Comparison of ENCODE assay signal across 8 cellular contexts in the genomic region with DNA sequence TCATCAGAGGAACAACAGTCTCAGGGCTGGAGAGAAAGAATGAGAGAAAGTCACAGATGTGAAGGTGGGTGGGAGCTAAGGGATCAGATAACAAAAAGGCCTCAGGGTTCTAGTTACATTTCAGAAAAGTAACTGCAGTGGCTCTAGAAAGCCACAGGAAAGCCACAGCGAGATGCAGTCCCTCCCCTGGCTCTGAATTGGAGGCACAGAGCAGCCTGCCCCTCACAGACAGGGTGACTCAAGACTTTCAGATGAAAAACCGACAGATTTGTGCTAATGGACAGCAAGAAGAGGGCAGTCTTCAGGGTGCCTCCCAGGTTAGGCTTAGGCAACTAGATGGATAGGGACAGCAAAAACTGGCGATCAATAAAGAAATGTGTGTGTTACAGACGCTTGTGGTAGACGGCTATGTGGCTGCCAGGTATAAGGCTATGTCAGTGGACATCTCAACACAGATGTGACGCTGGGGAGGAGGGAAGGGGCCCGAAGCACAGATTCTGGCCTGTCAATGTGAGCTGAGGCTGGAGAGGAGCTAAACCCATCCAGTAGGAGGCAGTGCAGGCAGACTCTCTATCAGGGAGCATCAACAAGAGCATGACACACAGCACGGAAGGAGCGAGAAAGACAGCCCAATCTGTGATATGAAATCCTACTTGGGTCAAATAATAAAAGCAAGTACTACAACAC. TPM values are rescaled to one million over a fixed set of nuclear protein-coding genes. Genes with fewer than 3 reads are reported as not detected.
A peak's percentile ranks its signal among the peaks of the same experiment; 100 is the strongest.
DNase-seq lines count a peak whose midpoint lies in the region; ATAC-seq and TF ChIP-seq lines count a peak whose summit lies in the region.

No MANE protein-coding gene starts in this region.

- H3K4me1 ChIP-seq in CD8-positive, alpha-beta memory T cell (ENCODE audit: insufficient read depth, low read length): peaks cover 44% of the 10 kb centered on the region
- peaks cover 8% of the 10 kb centered on the region; the same call in 1 of the 2 replicates for H3K4me1 ChIP-seq in MM.1S (ENCODE audit: low read length)
- H3K4me1 ChIP-seq in mucosa of descending colon (ENCODE audit: low read depth): no peaks in the 10 kb centered on the region
- no peaks in the 10 kb centered on the region for H3K4me1 ChIP-seq in left ventricle myocardium inferior

- H3K9me2 ChIP-seq in MM.1S (replicated peaks; ENCODE audit: insufficient read depth, low read length): no peaks in the 10 kb centered on the region

- H3K9me3 ChIP-seq in CD8-positive, alpha-beta memory T cell (ENCODE audit: low read length): no peaks in the 10 kb centered on the region
- no peaks in the 10 kb centered on the region for H3K9me3 ChIP-seq in MM.1S (replicated peaks; ENCODE audit: insufficient read depth, low read length)
- H3K9me3 ChIP-seq in mucosa of descending colon: no peaks in the 10 kb centered on the region
- no peaks in the 10 kb centered on the region for H3K9me3 ChIP-seq in left ventricle myocardium inferior (replicated peaks)

- POLR2A ChIA-PET in CD8-positive, alpha-beta memory T cell (lab: Charles Lee): no interaction called here

- H3K9me3 Mint-ChIP-seq in CD8-positive, alpha-beta memory T cell: no peaks in the 10 kb centered on the region

- CTCF ChIA-PET in CD8-positive, alpha-beta memory T cell (lab: Charles Lee): interaction anchor here (1.6 to 3.4 kb wide), 2 partner anchors 10 to 15 kb away, joined by 6 to 10 read pairs (median 6); no protein-coding TSS in a partner anchor

- H3K4me2 ChIP-seq in MM.1S (ENCODE audit: low read depth, low read length): no peak overlapping the region

- H3K36me3 Mint-ChIP-seq in CD8-positive, alpha-beta memory T cell: peaks cover 12 to 83% (median 40%) of the 10 kb centered on the region in 3 donors

- TF ChIP-seq CTCF in MM.1S (IDR thresholded peaks at IDR 0.05; ENCODE audit: low read length) (peak; percentile 38), mucosa of descending colon (IDR thresholded peaks at IDR 0.05) (no peak), left ventricle myocardium inferior (IDR thresholded peaks at IDR 0.05; ENCODE audit: borderline replicate concordance) (no peak)

- no peaks in the 10 kb centered on the region for H4K20me1 ChIP-seq in MM.1S (ENCODE audit: insufficient read depth, low read length)

- no peaks in the 10 kb centered on the region for H3K79me2 ChIP-seq in MM.1S (ENCODE audit: low read length)

- peaks cover 46 to 61% (median 55%) of the 10 kb centered on the region in 3 donors for H3K4me1 Mint-ChIP-seq in CD8-positive, alpha-beta memory T cell

- H3K36me3 ChIP-seq in CD8-positive, alpha-beta memory T cell (ENCODE audit: insufficient read depth, low read length): peaks cover 61% of the 10 kb centered on the region
- no peaks in the 10 kb centered on the region for H3K36me3 ChIP-seq in MM.1S (replicated peaks; ENCODE audit: insufficient read depth, low read length)
- peaks cover 3% of the 10 kb centered on the region for H3K36me3 ChIP-seq in mucosa of descending colon (ENCODE audit: low read depth)
- peaks cover 81% of the 10 kb centered on the region for H3K36me3 ChIP-seq in left ventricle myocardium inferior

- intact Hi-C loops in mucosa of descending colon (cut with DNase I, micrococcal nuclease) (no loop called here), left ventricle myocardium inferior (cut with micrococcal nuclease) (no loop called here)

- H3K27ac ChIP-seq in CD8-positive, alpha-beta memory T cell (ENCODE audit: low read depth, low read length): peak overlapping the region; percentile 39
- H3K27ac ChIP-seq in MM.1S (ENCODE audit: low read length) (no peak overlapping the region), left ventricle myocardium inferior (replicated peaks) (no peak overlapping the region)

- H2AFZ ChIP-seq in MM.1S (ENCODE audit: low read length): no peak overlapping the region

- peak in 4 of 5 donors; percentile 31 to 70 (median 39) for DNase-seq in CD8-positive, alpha-beta memory T cell
- DNase-seq in MM.1S (no peak), mucosa of descending colon (peak in 1 of 3 donors; percentile 23), EL (no peak), left ventricle myocardium inferior (no peak)
- peak; percentile 10 for DNase-seq in activated effector memory CD4-positive, alpha-beta T cell treated with Interleukin-2 at 50 U/mL for 16 hours

- no peaks in the 10 kb centered on the region for H3K27me3 ChIP-seq in CD8-positive, alpha-beta memory T cell (ENCODE audit: insufficient read depth, low read length, poor library complexity, severe bottlenecking)
- H3K27me3 ChIP-seq in MM.1S (replicated peaks; ENCODE audit: insufficient read depth, low read length) (no peaks in the 10 kb centered on the region), left ventricle myocardium inferior (ENCODE audit: low read depth) (no peaks in the 10 kb centered on the region)

- peak overlapping the region; percentile 8 to 90 (median 76) for H3K4me3 Mint-ChIP-seq in CD8-positive, alpha-beta memory T cell

- ATAC-seq in mucosa of descending colon: peak; percentile 57
- no peak for ATAC-seq in GM21825 (IDR thresholded peaks at IDR 0.05; ENCODE audit: unreplicated experiment)
- no peak for ATAC-seq in HG02981 (IDR thresholded peaks at IDR 0.05; ENCODE audit: unreplicated experiment)

- no peak overlapping the region for H3K4me3 ChIP-seq in CD8-positive, alpha-beta memory T cell (ENCODE audit: low read length)
- H3K4me3 ChIP-seq in MM.1S (ENCODE audit: low read length): no peak overlapping the region
- H3K4me3 ChIP-seq in mucosa of descending colon: no peak overlapping the region
- no peak overlapping the region for H3K4me3 ChIP-seq in left ventricle myocardium inferior

- H3K27me3 Mint-ChIP-seq in CD8-positive, alpha-beta memory T cell: no peaks in the 10 kb centered on the region

- H3K27ac Mint-ChIP-seq in CD8-positive, alpha-beta memory T cell: peak overlapping the region; percentile 86 to 100 (median 98)

- no peaks in the 10 kb centered on the region for H3F3A ChIP-seq in MM.1S (ENCODE audit: insufficient read depth, low read length)

- H3K9ac ChIP-seq in MM.1S (ENCODE audit: low read length): no peak overlapping the region

RNA-seq across cellular contexts. Expression of a gene that starts 26.2 kb away (rescaled TPM):
- total RNA-seq in CD8-positive, alpha-beta memory T cell: 10 to 100 TPM; 41.8 to 42.4 TPM
- polyA plus RNA-seq in CD8-positive, alpha-beta memory T cell: 53.1 TPM
- 10 to 100 TPM; 32.6 to 44.3 (median 35.4) TPM for total RNA-seq in mucosa of descending colon
- 32.0 TPM for total RNA-seq in left ventricle myocardium inferior

RNA-seq across cellular contexts. Expression of a gene that starts 26.2 kb away (rescaled TPM):
- 10 to 100 TPM; 26.7 to 29.2 TPM for total RNA-seq in CD8-positive, alpha-beta memory T cell
- polyA plus RNA-seq in CD8-positive, alpha-beta memory T cell: 31.2 TPM
- 10 to 100 TPM; 27.7 to 35.2 (median 28.0) TPM for total RNA-seq in mucosa of descending colon
- 33.3 TPM for total RNA-seq in left ventricle myocardium inferior

Comparison
In these comparisons a context has a peak if more than half of its experiments do, and no peak if none do; other contexts are left out.
1. DNase-seq: peak in CD8-positive, alpha-beta memory T cell (4 of 5) and activated effector memory CD4-positive, alpha-beta T cell treated with Interleukin-2 at 50 U/mL for 16 hours (single experiment); none in MM.1S (single experiment), EL (single experiment) and left ventricle myocardium inferior (single experiment).